ENCODE assay signal across 22 cellular contexts in genomic region chr7:40796723-40797122, GRCh38.
A peak's percentile ranks its signal among the peaks of the same experiment; 100 is the strongest.
DNase-seq lines count a peak whose midpoint lies in the region; ATAC-seq and TF ChIP-seq lines count a peak whose summit lies in the region.
"Had no signal": no experiment of that assay in that cellular context is flagged by ENCODE, and none has a peak within 500 bp of the region (broad histone marks: within the 10 kb centered on the region; RNA-seq: fewer than 3 reads in every experiment).

No MANE protein-coding gene starts in this region.

- no peaks in the 10 kb centered on the region for H3K27me3 ChIP-seq in esophagus muscularis mucosa
- H3K27me3 ChIP-seq in gastroesophageal sphincter: no peaks in the 10 kb centered on the region
- H3K27me3 ChIP-seq in tibial artery: no peaks in the 10 kb centered on the region
- H3K27me3 ChIP-seq: BE2C, BLaER1 had no signal

- intact Hi-C loops in esophagus muscularis mucosa (cut with DNase I) (no loop called here), tibial artery (cut with DNase I; ENCODE audit: low total_unique reads) (no loop called here)

- H3K36me3 ChIP-seq in esophagus muscularis mucosa (no peaks in the 10 kb centered on the region), gastroesophageal sphincter (no peaks in the 10 kb centered on the region), tibial artery (no peaks in the 10 kb centered on the region)
- H3K36me3 ChIP-seq: BE2C, BLaER1 had no signal

- no peak for TF ChIP-seq CTCF in esophagus muscularis mucosa (IDR thresholded peaks at IDR 0.05)
- TF ChIP-seq CTCF in gastroesophageal sphincter (IDR thresholded peaks at IDR 0.05): no peak
- no peak for TF ChIP-seq CTCF in tibial artery (IDR thresholded peaks at IDR 0.05)

- DNase-seq in esophagus muscularis mucosa (ENCODE audit: extremely low spot score) (no peak), tibial artery (no peak), erythroblast (lab: John Stamatoyannopoulos, UW) (no peak)
- DNase-seq: 8988T; ACHN; BE2C; C1 segment of cervical spinal cord; CD4-positive, alpha-beta memory T cell; CD4-positive, CD25-positive, alpha-beta regulatory T cell; CD8-positive, alpha-beta memory T cell; COR-L47; DMS 273 treated with DMSO at 0.1 percent for 48 hours; DMS153; DMS53; DMS79; DND-41; EL; GDM1 had no signal

- 83% methylated on average over 1 of the region's 1 CpG for WGBS in esophagus muscularis mucosa
- WGBS in gastroesophageal sphincter (ENCODE audit: low coverage in 1 of 2), 2 donors: 67 to 90% methylated on average over 1 of the region's 1 CpG

- ATAC-seq in gastroesophageal sphincter (no peak), esophagus mucosa (no peak)
- ATAC-seq: GM12878 had no signal

- H3K4me1 ChIP-seq in esophagus muscularis mucosa (peaks cover 0 to 73% (median 59%) of the 10 kb centered on the region in 4 donors), gastroesophageal sphincter (peaks cover 0 to 70% (median 17%) of the 10 kb centered on the region in 3 donors), tibial artery (peaks cover 0 to 75% (median 20%) of the 10 kb centered on the region in 4 donors)
- H3K4me1 ChIP-seq: BE2C had no signal

- H3K4me3 ChIP-seq in esophagus muscularis mucosa (no peak overlapping the region), gastroesophageal sphincter (no peak overlapping the region), tibial artery (no peak overlapping the region)
- H3K4me3 ChIP-seq: BLaER1, GM12878 had no signal

- TF ChIP-seq EP300 in esophagus muscularis mucosa (IDR thresholded peaks at IDR 0.05): no peak
- TF ChIP-seq EP300 in gastroesophageal sphincter (IDR thresholded peaks at IDR 0.05): no peak

- H3K9me3 ChIP-seq in esophagus muscularis mucosa: no peaks in the 10 kb centered on the region
- H3K9me3 ChIP-seq in gastroesophageal sphincter: no peaks in the 10 kb centered on the region
- H3K9me3 ChIP-seq in tibial artery: no peaks in the 10 kb centered on the region
- H3K9me3 ChIP-seq: BE2C, BLaER1 had no signal

- peak overlapping the region in 3 of 4 donors; percentile 73 to 74 (median 74) for H3K27ac ChIP-seq in esophagus muscularis mucosa (replicated peaks in 1 of 4)
- H3K27ac ChIP-seq in gastroesophageal sphincter: peak overlapping the region; percentile 34 to 74 (median 72)
- peak overlapping the region; percentile 74 to 77 for H3K27ac ChIP-seq in tibial artery
- H3K27ac ChIP-seq: BLaER1 had no signal

- TF ChIP-seq POLR2A in esophagus muscularis mucosa (IDR thresholded peaks at IDR 0.05; ENCODE audit: low read depth): no peak
- no peak for TF ChIP-seq POLR2A in gastroesophageal sphincter (IDR thresholded peaks at IDR 0.05)
- no peak for TF ChIP-seq POLR2A in erythroblast (IDR thresholded peaks at IDR 0.05; ENCODE audit: low read length)
